In the genomic region with DNA sequence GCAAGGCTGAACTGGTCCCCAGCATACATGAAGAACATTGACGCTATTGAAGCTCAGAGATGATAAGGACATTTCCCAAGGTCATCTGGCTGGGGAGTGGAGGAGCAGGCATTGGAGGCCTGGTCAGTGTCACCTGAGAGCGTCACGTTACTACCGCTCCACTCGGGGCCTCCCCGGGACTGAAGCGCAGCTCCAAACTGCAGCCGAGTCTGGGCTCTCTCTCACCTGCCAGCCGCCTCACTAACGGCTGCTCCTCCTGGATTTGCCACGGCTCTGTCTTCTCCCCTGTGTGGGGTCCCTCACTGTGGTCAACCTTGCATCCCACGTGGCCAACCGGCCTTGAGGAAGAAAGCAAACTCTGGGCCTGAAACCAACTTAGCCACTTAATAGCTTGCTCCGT, we compare ENCODE assay signal across 18 cellular contexts.
DNase-seq lines count a peak whose midpoint lies in the region; ATAC-seq, FAIRE-seq and TF ChIP-seq lines count a peak whose summit lies in the region.
"Had no signal": no experiment of that assay in that cellular context is flagged by ENCODE, and none has a peak within 500 bp of the region (broad histone marks: within the 10 kb centered on the region; RNA-seq: fewer than 3 reads in every experiment).

No MANE protein-coding gene starts in this region.

- no peaks in the 10 kb centered on the region for H3K9me1 ChIP-seq in K562 (ENCODE audit: control insufficient read depth, insufficient read depth, low read length)

- no peak overlapping the region for H3K4me2 ChIP-seq in Karpas-422 (ENCODE audit: low read depth, low read length, poor library complexity, severe bottlenecking)
- no peak overlapping the region for H3K4me2 ChIP-seq in K562 (ENCODE audit: insufficient read depth, low read length)

- in situ Hi-C loops in K562 (cut with MboI) = no loop called here

- no peaks in the 10 kb centered on the region for H3K36me3 ChIP-seq in Karpas-422 (ENCODE audit: insufficient read depth, low read length)
- no peaks in the 10 kb centered on the region for H3K36me3 ChIP-seq in K562 (ENCODE audit: control insufficient read depth, insufficient read depth, low read length)
- H3K36me3 ChIP-seq in testis (ENCODE audit: low read depth, missing control alignments) = no peaks in the 10 kb centered on the region
- H3K36me3 ChIP-seq: SJSA1 had no signal

- BruUV-seq in K562 (replicated peaks; lab: Mats Ljungman, UMichigan) = no TSS peak

- no peak overlapping the region for H3K9ac ChIP-seq in Karpas-422 (ENCODE audit: low read length)
- peak overlapping the region in 1 of 2 experiments; percentile 27; a peak in 1 of 4 replicates for H3K9ac ChIP-seq in K562 (ENCODE audit: insufficient read depth in 1 of 2, low read depth in 2 of 2, low read length in 2 of 2)

- H3K4me3 Mint-ChIP-seq in nephron progenitor cell = no peak overlapping the region
- H3K4me3 Mint-ChIP-seq: B cell; CD4-positive, CD25-positive, alpha-beta regulatory T cell had no signal

- H3K27ac ChIP-seq in Karpas-422 (ENCODE audit: low read length) (no peak overlapping the region), K562 (ENCODE audit: extremely low read depth, low read depth, low read length) (no peak overlapping the region), testis (peak overlapping the region in 1 of 2 donors; percentile 5)

- H3K4me1 ChIP-seq in Karpas-422 (ENCODE audit: low read length) = no peaks in the 10 kb centered on the region
- peaks cover 13 to 24% of the 10 kb centered on the region in 2 experiments for H3K4me1 ChIP-seq in K562 (replicated peaks in 1 of 2; ENCODE audit: control insufficient read depth in 2 of 2, insufficient read depth in 2 of 2, low read length in 2 of 2)
- H3K4me1 ChIP-seq in testis = peaks cover 12% of the 10 kb centered on the region

- ATAC-seq in K562 = no peak
- ATAC-seq: PC-3 had no signal

- H3K79me2 ChIP-seq in Karpas-422 (ENCODE audit: low read length) (no peaks in the 10 kb centered on the region), K562 (ENCODE audit: control insufficient read depth, insufficient read depth, low read length) (no peaks in the 10 kb centered on the region)

- CTCF ChIA-PET in K562 (lab: Yijun Ruan, JAX; ENCODE audit: low intra/inter-chr PET ratio) = no interaction called here

- no peak for TF ChIP-seq EP300 in K562 (IDR thresholded peaks at IDR 0.05; ENCODE audit: low read length)

- H3K9me3 ChIP-seq in Karpas-422 (ENCODE audit: low read length) (no peaks in the 10 kb centered on the region), K562 (replicated peaks; ENCODE audit: control insufficient read depth, insufficient read depth, low read depth, low read length) (no peaks in the 10 kb centered on the region), testis (no peaks in the 10 kb centered on the region)
- H3K9me3 ChIP-seq: SJSA1 had no signal

- H2AFZ ChIP-seq in Karpas-422 (ENCODE audit: low read length) (no peak overlapping the region), K562 (ENCODE audit: low read depth, low read length) (peak overlapping the region; percentile 50)

- no peaks in the 10 kb centered on the region for H3K9me2 ChIP-seq in Karpas-422 (replicated peaks; ENCODE audit: insufficient read depth, low read length)

- no peak for FAIRE-seq in K562 (lab: Jason Lieb, UNC)

- intact Hi-C loops in K562 (cut with micrococcal nuclease) = no loop called here
- intact Hi-C loops in testis (cut with DNase I; ENCODE audit: low total_unique reads) = no loop called here

- H3K4me3 ChIP-seq in Karpas-422 (ENCODE audit: low read length) (no peak overlapping the region), K562 (no peak overlapping the region), testis (no peak overlapping the region)
- H3K4me3 ChIP-seq: SJSA1 had no signal

- no peaks in the 10 kb centered on the region for H3K9me3 Mint-ChIP-seq in nephron progenitor cell
- H3K9me3 Mint-ChIP-seq: CD4-positive, CD25-positive, alpha-beta regulatory T cell had no signal

- no peak for TF ChIP-seq RAD21 in K562 (CRISPR knock-in tag; conservative IDR thresholded peaks at IDR 0.05 in 1 of 2, IDR thresholded peaks at IDR 0.05 in 1 of 2)

- POLR2A ChIA-PET in K562 (lab: Yijun Ruan, JAX) = interaction anchor here (0.8 to 1.8 kb wide), 3 partner anchors 11 to 20 kb away, joined by 3 to 4 read pairs (median 3); no protein-coding TSS in a partner anchor

- no peak for TF ChIP-seq CTCF in K562 (IDR thresholded peaks at IDR 0.05 in 2 of 3, conservative IDR thresholded peaks at IDR 0.05 in 1 of 3; ENCODE audit: insufficient read depth in 2 of 3, low read depth in 1 of 3, low read length in 3 of 3)
- TF ChIP-seq CTCF in nephron progenitor cell (IDR thresholded peaks at IDR 0.05) = no peak
- no peak for TF ChIP-seq CTCF in testis (IDR thresholded peaks at IDR 0.05)

- no peaks in the 10 kb centered on the region for H3K36me3 Mint-ChIP-seq in nephron progenitor cell (ENCODE audit: low read depth)
- H3K36me3 Mint-ChIP-seq: CD4-positive, CD25-positive, alpha-beta regulatory T cell had no signal

- H4K20me1 ChIP-seq in Karpas-422 (ENCODE audit: insufficient read depth, low read depth, low read length) (no peaks in the 10 kb centered on the region), K562 (replicated peaks; ENCODE audit: control insufficient read depth, insufficient read depth, low read length) (no peaks in the 10 kb centered on the region)

- TF ChIP-seq POLR2A in K562 (conservative IDR thresholded peaks at IDR 0.05) = no peak
- TF ChIP-seq POLR2A in testis (IDR thresholded peaks at IDR 0.05) = no peak

- H3K4me1 Mint-ChIP-seq in nephron progenitor cell = peaks cover 73% of the 10 kb centered on the region
- H3K4me1 Mint-ChIP-seq: B cell had no signal

- 84% methylated on average over 14 of the region's 14 CpGs for WGBS in K562 (ENCODE audit: insufficient coverage, low coverage, missing lambda C conversion rate)
- 62 to 75% methylated on average over 14 of the region's 14 CpGs for WGBS in testis, 2 donors

- H3K27me3 ChIP-seq in Karpas-422 (ENCODE audit: low read length) = no peaks in the 10 kb centered on the region
- no peaks in the 10 kb centered on the region for H3K27me3 ChIP-seq in K562 (ENCODE audit: control insufficient read depth in 2 of 2, insufficient read depth in 2 of 2, low read length in 2 of 2)
- H3K27me3 ChIP-seq in testis = no peaks in the 10 kb centered on the region
- H3K27me3 ChIP-seq: SJSA1 had no signal

- peaks cover 4% of the 10 kb centered on the region for H3K27me3 Mint-ChIP-seq in nephron progenitor cell (ENCODE audit: low read depth, poor library complexity)

- H3K27ac Mint-ChIP-seq in nephron progenitor cell = peak overlapping the region; percentile 86
- H3K27ac Mint-ChIP-seq: B cell; CD4-positive, CD25-positive, alpha-beta regulatory T cell had no signal

- peak; percentile 19 for DNase-seq in Karpas-422
- no peak for DNase-seq in K562 (ENCODE audit: extremely low read depth in 1 of 4, low spot score in 3 of 4)
- DNase-seq in nephron progenitor cell = no peak
- peak; percentile 66 for DNase-seq in testis
- no peak for DNase-seq in stimulated activated CD4-positive, alpha-beta T cell treated with anti-CD3 and anti-CD28 coated beads, Interleukin-4, amount 100 ng/mL, for 4 hours
- no peak for DNase-seq in SIG-M5 treated with dmso at 0.1 percent for 504 hours (lab: John Stamatoyannopoulos, UW; ENCODE audit: unreplicated experiment)
- DNase-seq in DMS53 treated with DMSO at 0.1 percent for 48 hours (lab: John Stamatoyannopoulos, UW; ENCODE audit: unreplicated experiment) = no peak
- DNase-seq: Calu3; CD4-positive, CD25-positive, alpha-beta regulatory T cell; DMS53; NCI-H1417 treated with DMSO at 0.1 percent for 48 hours; NCI-H1930; NCI-H2171; NCI-H446 treated with DMSO at 0.1 percent for 48 hours; NK-92 treated with Interleukin-12 subunit alpha and Interleukin-12 subunit beta, amount 100 ng/mL, for 24 hours; PC-3 had no signal

TF ChIP-seq in K562, 482 proteins besides CTCF, POLR2A, EP300 and RAD21 (continues in another document):
- TF ChIP-seq TRIM28 (IDR thresholded peaks at IDR 0.05) (no peak), NRF1 (conservative IDR thresholded peaks at IDR 0.05 in 1 of 2, IDR thresholded peaks at IDR 0.05 in 1 of 2) (no peak), DEAF1 (CRISPR knock-in tag; IDR thresholded peaks at IDR 0.05) (no peak), POLR2B (IDR thresholded peaks at IDR 0.05; ENCODE audit: low read depth, partially characterized antibody) (no peak), NFYB (IDR thresholded peaks at IDR 0.05; ENCODE audit: extremely low read depth, insufficient read length) (no peak), ZBTB34 (CRISPR knock-in tag; IDR thresholded peaks at IDR 0.05) (no peak), ZNF584 (CRISPR knock-in tag; IDR thresholded peaks at IDR 0.05; ENCODE audit: low read depth) (0 out of 2 replicates have a peak, but pooled peaks have one; percentile 12), GTF2B (IDR thresholded peaks at IDR 0.05; ENCODE audit: extremely low read depth, insufficient read length) (no peak), THRAP3 (IDR thresholded peaks at IDR 0.05; ENCODE audit: borderline replicate concordance) (no peak)

Comparison
In these comparisons a context has a peak if more than half of its experiments do, and no peak if none do; other contexts are left out.
1. DNase-seq: peak in Karpas-422 (single experiment) and testis (single experiment); none in K562 (0 of 4), nephron progenitor cell (single experiment), stimulated activated CD4-positive, alpha-beta T cell treated with anti-CD3 and anti-CD28 coated beads, Interleukin-4, amount 100 ng/mL, for 4 hours (0 of 2), SIG-M5 treated with dmso at 0.1 percent for 504 hours (single experiment) and DMS53 treated with DMSO at 0.1 percent for 48 hours (single experiment).